Comparison of ENCODE assay signal across 19 cellular contexts in the genomic region with DNA sequence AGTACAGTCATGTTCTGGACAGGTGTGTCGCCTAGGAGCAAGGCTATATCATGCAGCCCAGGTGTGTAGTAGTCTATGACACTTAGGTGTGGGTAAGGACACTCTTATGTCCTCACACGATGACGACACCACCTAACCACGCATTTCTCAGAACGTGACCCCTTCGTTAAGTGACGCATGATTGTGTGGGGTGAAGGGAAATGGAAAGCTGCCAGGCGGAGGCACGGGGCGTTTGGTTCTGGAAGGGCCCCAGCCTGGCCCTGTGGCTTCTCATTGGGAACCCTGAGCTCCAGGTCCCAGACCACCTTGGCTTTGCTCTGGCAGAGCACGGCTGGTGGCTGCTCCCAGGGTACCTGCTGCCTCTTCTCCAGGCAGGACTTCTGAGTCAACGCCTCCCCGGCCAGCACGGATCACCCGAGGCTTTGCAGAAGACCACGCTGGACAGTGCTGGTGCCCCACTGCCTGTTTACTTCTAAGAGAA.
"Had no signal": no experiment of that assay in that cellular context is flagged by ENCODE, and none has a peak within 500 bp of the region (broad histone marks: within the 10 kb centered on the region; RNA-seq: fewer than 3 reads in every experiment).

No MANE protein-coding gene starts in this region.

- DNase-seq: activated CD4-positive, alpha-beta T cell treated with anti-CD3 and anti-CD28 coated beads for 48 hours; activated CD4-positive, CD25-positive, alpha-beta regulatory T cell; activated CD8-positive, alpha-beta T cell treated with anti-CD3 and anti-CD28 coated beads for 36 hours; activated naive CD4-positive, alpha-beta T cell; activated naive CD8-positive, alpha-beta T cell treated with anti-CD3 and anti-CD28 coated beads for 36 hours; activated T-cell treated with anti-CD3 and anti-CD28 coated beads, Interleukin-2, amount 50 U/mL, for 1 hour; amniotic stem cell; caudate nucleus; gastrocnemius medialis; head of caudate nucleus; left ventricle myocardium inferior; mucosa of descending colon; naive B cell; stimulated activated CD4-positive, alpha-beta T cell treated with anti-CD3 and anti-CD28 coated beads, Interleukin-2, amount 100 ng/mL, for 24 hours; stimulated activated naive CD8-positive, alpha-beta T cell treated with anti-CD3 and anti-CD28 coated beads, Interleukin-15, Interleukin-2, amounts not matched to agents 100 U/mL and 50 U/mL, for 24 hours had no signal

- H3K27me3 ChIP-seq: dorsolateral prefrontal cortex, gastrocnemius medialis, neutrophil had no signal

- H3K9me3 ChIP-seq: gastrocnemius medialis, left ventricle myocardium inferior, mucosa of descending colon, neutrophil had no signal

- H3K27ac ChIP-seq: dorsolateral prefrontal cortex, gastrocnemius medialis, left ventricle myocardium inferior, neutrophil had no signal

- H3K4me3 ChIP-seq: dorsolateral prefrontal cortex, gastrocnemius medialis, left ventricle myocardium inferior, mucosa of descending colon had no signal

- H3K4me1 ChIP-seq: gastrocnemius medialis, left ventricle myocardium inferior had no signal

- H3K36me3 ChIP-seq: gastrocnemius medialis, left ventricle myocardium inferior, neutrophil had no signal

- FAIRE-seq: colon had no signal

- ATAC-seq: activated CD8-positive, alpha-beta T cell treated with anti-CD3 and anti-CD28 coated beads for 36 hours; activated T-helper 17 cell treated with anti-CD3 and anti-CD28 coated beads, Interleukin-2, amount 50 U/mL, for 72 hours; gastrocnemius medialis; mucosa of descending colon; stimulated activated naive CD8-positive, alpha-beta T cell treated with anti-CD3 and anti-CD28 coated beads, Interleukin-15, Interleukin-2, amounts not matched to agents 100 U/mL and 50 U/mL, for 24 hours had no signal
